1 cellular context compared by ENCODE assay signal in the genomic region with DNA sequence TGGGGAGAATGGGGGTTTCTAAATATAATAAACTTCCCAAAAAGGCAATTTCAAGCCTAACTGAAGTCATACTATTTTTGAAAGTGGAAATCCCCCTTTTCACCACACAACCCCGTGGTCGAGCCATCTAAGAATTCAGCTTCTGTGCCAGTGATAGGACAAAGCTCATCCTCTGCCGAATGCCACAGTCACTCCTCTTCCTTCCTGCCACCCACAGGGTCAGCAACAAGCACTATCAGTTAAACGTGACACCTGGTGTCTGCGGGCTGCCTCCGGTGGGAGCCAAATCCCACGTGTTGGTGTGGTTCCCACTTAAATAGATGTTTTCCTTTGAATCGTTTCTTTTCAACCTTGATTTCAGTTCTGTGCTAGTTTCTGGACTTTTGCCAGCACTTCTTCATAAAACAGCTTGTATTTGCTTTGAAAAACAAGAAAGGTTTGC.
TF ChIP-seq lines count a peak whose summit lies in the region.

No MANE protein-coding gene starts in this region.

TF ChIP-seq in GM12878, 131 proteins besides CTCF, POLR2A, EP300 and RAD21 (continued from another document):
- TF ChIP-seq, protein P1, sequence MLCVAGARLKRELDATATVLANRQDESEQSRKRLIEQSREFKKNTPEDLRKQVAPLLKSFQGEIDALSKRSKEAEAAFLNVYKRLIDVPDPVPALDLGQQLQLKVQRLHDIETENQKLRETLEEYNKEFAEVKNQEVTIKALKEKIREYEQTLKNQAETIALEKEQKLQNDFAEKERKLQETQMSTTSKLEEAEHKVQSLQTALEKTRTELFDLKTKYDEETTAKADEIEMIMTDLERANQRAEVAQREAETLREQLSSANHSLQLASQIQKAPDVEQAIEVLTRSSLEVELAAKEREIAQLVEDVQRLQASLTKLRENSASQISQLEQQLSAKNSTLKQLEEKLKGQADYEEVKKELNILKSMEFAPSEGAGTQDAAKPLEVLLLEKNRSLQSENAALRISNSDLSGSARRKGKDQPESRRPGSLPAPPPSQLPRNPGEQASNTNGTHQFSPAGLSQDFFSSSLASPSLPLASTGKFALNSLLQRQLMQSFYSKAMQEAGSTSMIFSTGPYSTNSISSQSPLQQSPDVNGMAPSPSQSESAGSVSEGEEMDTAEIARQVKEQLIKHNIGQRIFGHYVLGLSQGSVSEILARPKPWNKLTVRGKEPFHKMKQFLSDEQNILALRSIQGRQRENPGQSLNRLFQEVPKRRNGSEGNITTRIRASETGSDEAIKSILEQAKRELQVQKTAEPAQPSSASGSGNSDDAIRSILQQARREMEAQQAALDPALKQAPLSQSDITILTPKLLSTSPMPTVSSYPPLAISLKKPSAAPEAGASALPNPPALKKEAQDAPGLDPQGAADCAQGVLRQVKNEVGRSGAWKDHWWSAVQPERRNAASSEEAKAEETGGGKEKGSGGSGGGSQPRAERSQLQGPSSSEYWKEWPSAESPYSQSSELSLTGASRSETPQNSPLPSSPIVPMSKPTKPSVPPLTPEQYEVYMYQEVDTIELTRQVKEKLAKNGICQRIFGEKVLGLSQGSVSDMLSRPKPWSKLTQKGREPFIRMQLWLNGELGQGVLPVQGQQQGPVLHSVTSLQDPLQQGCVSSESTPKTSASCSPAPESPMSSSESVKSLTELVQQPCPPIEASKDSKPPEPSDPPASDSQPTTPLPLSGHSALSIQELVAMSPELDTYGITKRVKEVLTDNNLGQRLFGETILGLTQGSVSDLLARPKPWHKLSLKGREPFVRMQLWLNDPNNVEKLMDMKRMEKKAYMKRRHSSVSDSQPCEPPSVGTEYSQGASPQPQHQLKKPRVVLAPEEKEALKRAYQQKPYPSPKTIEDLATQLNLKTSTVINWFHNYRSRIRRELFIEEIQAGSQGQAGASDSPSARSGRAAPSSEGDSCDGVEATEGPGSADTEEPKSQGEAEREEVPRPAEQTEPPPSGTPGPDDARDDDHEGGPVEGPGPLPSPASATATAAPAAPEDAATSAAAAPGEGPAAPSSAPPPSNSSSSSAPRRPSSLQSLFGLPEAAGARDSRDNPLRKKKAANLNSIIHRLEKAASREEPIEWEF (IDR thresholded peaks at IDR 0.05; ENCODE audit: insufficient replicate concordance, low read depth, low read length): peak; percentile 86
- TF ChIP-seq BHLHE40 (IDR thresholded peaks at IDR 0.05; ENCODE audit: borderline replicate concordance in 1 of 2, low read depth in 2 of 2, low read length in 1 of 2): peak; percentile 98 to 99
TF ChIP-seq in GM12878: peak in this region for 68.
